In the genomic region with DNA sequence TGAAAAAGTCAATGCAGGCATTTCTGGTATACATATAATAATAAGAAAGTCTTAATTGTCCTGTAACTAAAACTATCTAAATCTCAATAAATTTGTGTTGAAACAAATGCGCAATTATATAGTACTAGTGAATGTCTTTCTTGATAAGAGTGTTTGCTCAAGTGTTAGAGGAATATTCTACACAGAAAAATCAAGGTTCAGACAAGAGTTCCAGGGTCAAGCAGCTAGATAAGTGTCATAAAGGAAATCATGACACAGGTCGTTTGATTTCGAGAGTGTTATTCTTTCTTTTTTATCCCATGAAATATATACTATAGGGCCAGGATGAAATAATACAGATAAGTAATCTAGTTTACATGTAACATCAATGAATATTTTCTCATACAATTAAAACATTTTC, we compare ENCODE assay signal across 24 cellular contexts.
"Had no signal": no experiment of that assay in that cellular context is flagged by ENCODE, and none has a peak within 500 bp of the region (broad histone marks: within the 10 kb centered on the region; RNA-seq: fewer than 3 reads in every experiment).

No MANE protein-coding gene starts in this region.

- H3K36me3 ChIP-seq: gastrocnemius medialis, lower lobe of right lung, neural progenitor cell, tibial artery, upper lobe of left lung had no signal

- H3K4me1 ChIP-seq: gastrocnemius medialis, psoas muscle had no signal

- H3K4me3 Mint-ChIP-seq: dendritic cell treated with granulocyte-macrophage colony-stimulating factor and Interleukin-4, amounts not matched to agents 40 ng/mL and 50 ng/mL, for 4 days; endodermal cell; nephron; neural progenitor cell; stimulated activated memory B cell treated with anti-CD40 and anti-IgM and Interleukin-4, amounts not matched to agents 10 μg/mL and 1 μg/mL and 100 μg/mL, for 72 hours had no signal

- H3K27me3 ChIP-seq: gastrocnemius medialis, neural progenitor cell, testis, tibial artery, upper lobe of left lung had no signal

- H3K36me3 Mint-ChIP-seq: neural progenitor cell had no signal

- H3K27ac ChIP-seq: epithelial cell of prostate, gastrocnemius medialis, lower lobe of right lung, neural progenitor cell, psoas muscle, tibial artery, upper lobe of left lung had no signal

- DNase-seq: central memory CD4-positive, alpha-beta T cell; effector CD8-positive, alpha-beta T cell; endodermal cell; foreskin fibroblast; gastrocnemius medialis; head of caudate nucleus; left cardiac atrium; left ventricle myocardium superior; lower lobe of right lung; psoas muscle; right cardiac atrium; stimulated activated CD4-positive, alpha-beta T cell treated with anti-CD3 and anti-CD28 coated beads, Interleukin-2, amount 100 ng/mL, for 24 hours; stimulated activated CD4-positive, alpha-beta T cell treated with anti-CD3 and anti-CD28 coated beads, Interleukin-4, amount 100 ng/mL, for 24 hours; stimulated activated naive CD8-positive, alpha-beta T cell treated with anti-CD3 and anti-CD28 coated beads, Interleukin-15, Interleukin-2, amounts not matched to agents 100 U/mL and 50 U/mL, for 24 hours; substantia nigra; testis; tibial artery; upper lobe of left lung had no signal

- H2AFZ ChIP-seq: neural progenitor cell had no signal

- H3K4me3 ChIP-seq: gastrocnemius medialis, lower lobe of right lung, neural progenitor cell, psoas muscle, testis, tibial artery, upper lobe of left lung had no signal

- H3K27me3 Mint-ChIP-seq: dendritic cell treated with granulocyte-macrophage colony-stimulating factor and Interleukin-4, amounts not matched to agents 40 ng/mL and 50 ng/mL, for 4 days; stimulated activated memory B cell treated with anti-CD40 and anti-IgM and Interleukin-4, amounts not matched to agents 10 μg/mL and 1 μg/mL and 100 μg/mL, for 72 hours had no signal

- H3K4me2 ChIP-seq: neural progenitor cell had no signal

- ATAC-seq: esophagus mucosa; gastrocnemius medialis; left cardiac atrium; left ventricle myocardium superior; lower lobe of right lung; psoas muscle; right cardiac atrium; stimulated activated memory B cell treated with anti-CD40 and anti-IgM and Interleukin-4, amounts not matched to agents 10 μg/mL and 1 μg/mL and 100 μg/mL, for 72 hours; stimulated activated naive CD8-positive, alpha-beta T cell treated with anti-CD3 and anti-CD28 coated beads, Interleukin-15, Interleukin-2, amounts not matched to agents 100 U/mL and 50 U/mL, for 24 hours had no signal

- H3K27ac Mint-ChIP-seq: dendritic cell treated with granulocyte-macrophage colony-stimulating factor and Interleukin-4, amounts not matched to agents 40 ng/mL and 50 ng/mL, for 4 days; endodermal cell; neural progenitor cell had no signal

- H3K9me3 ChIP-seq: gastrocnemius medialis, lower lobe of right lung, psoas muscle, testis, tibial artery, upper lobe of left lung had no signal

- H3K9me3 Mint-ChIP-seq: dendritic cell treated with granulocyte-macrophage colony-stimulating factor and Interleukin-4, amounts not matched to agents 40 ng/mL and 50 ng/mL, for 4 days; nephron; neural progenitor cell; stimulated activated memory B cell treated with anti-CD40 and anti-IgM and Interleukin-4, amounts not matched to agents 10 μg/mL and 1 μg/mL and 100 μg/mL, for 72 hours had no signal
